ENCODE assay signal across 9 cellular contexts in the genomic region with DNA sequence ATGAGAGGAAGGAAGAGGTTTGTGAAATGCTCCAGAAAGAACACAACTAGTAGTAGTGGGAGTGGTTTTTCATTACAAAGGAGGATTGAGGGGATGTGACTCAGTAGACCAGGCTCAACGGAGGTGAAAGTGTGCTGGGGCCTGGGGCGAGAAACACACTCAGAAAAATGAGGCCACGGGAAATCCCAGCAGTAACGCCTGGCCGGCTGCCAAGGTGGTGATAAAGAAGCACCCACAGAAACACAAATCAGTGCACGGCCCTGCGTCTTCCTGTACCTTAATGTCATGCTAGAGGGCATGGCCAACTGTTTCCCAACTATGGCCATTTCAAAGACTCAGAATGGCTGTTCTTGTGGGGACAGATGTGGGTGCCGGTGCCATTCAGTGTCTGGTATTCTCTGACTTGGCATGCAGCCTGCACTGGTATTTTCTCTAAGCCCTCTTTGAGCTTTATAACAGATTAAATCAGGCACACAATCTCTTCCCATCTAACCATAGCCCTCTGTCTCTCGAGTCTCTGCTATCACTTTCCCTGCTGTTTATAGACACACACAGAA. TPM values are rescaled to one million over a fixed set of nuclear protein-coding genes. Genes with fewer than 3 reads are reported as not detected.
DNase-seq lines count a peak whose midpoint lies in the region; ATAC-seq and TF ChIP-seq lines count a peak whose summit lies in the region.
"Had no signal": no experiment of that assay in that cellular context is flagged by ENCODE, and none has a peak within 500 bp of the region (broad histone marks: within the 10 kb centered on the region; RNA-seq: fewer than 3 reads in every experiment).

No MANE protein-coding gene starts in this region.

- no peak for TF ChIP-seq EP300 in stomach (IDR thresholded peaks at IDR 0.05)

- peak; percentile 66 for ATAC-seq in GM18511 (IDR thresholded peaks at IDR 0.05; ENCODE audit: unreplicated experiment)

- no peak for TF ChIP-seq POLR2A in stomach (IDR thresholded peaks at IDR 0.05)
- no peak for TF ChIP-seq POLR2A in esophagus squamous epithelium (IDR thresholded peaks at IDR 0.05)

- H3K36me3 ChIP-seq in stomach (peaks cover 0 to 17% (median 13%) of the 10 kb centered on the region in 4 donors), esophagus squamous epithelium (peaks cover 0 to 29% (median 0%) of the 10 kb centered on the region in 3 donors)

- TF ChIP-seq CTCF in stomach (IDR thresholded peaks at IDR 0.05) (no peak), esophagus squamous epithelium (IDR thresholded peaks at IDR 0.05) (no peak)

- H3K4me3 ChIP-seq in stomach, result no peak overlapping the region
- no peak overlapping the region for H3K4me3 ChIP-seq in esophagus squamous epithelium

- H3K4me1 ChIP-seq in stomach, result peaks cover 0 to 22% (median 9%) of the 10 kb centered on the region in 4 donors
- H3K4me1 ChIP-seq in esophagus squamous epithelium, result peaks cover 0 to 21% (median 10%) of the 10 kb centered on the region in 3 donors

- H3K27me3 ChIP-seq in stomach (no peaks in the 10 kb centered on the region), esophagus squamous epithelium (no peaks in the 10 kb centered on the region)

- H3K9me3 ChIP-seq in stomach (no peaks in the 10 kb centered on the region), esophagus squamous epithelium (no peaks in the 10 kb centered on the region)

- intact Hi-C loops in stomach (cut with DNase I; ENCODE audit: low total_unique reads) (loop anchor here (5.0 kb wide), 1 partner anchor 648 kb away; no protein-coding TSS in a partner anchor), esophagus squamous epithelium (cut with DNase I) (loop anchor here (10.0 kb wide), 1 partner anchor 651 kb away; no protein-coding TSS in a partner anchor)

- H3K27ac ChIP-seq in stomach, result no peak overlapping the region
- no peak overlapping the region for H3K27ac ChIP-seq in esophagus squamous epithelium
- H3K27ac ChIP-seq: HL-60 had no signal

- WGBS in stomach, 5 donors, result 41 to 59% (median 52%) methylated on average over 9 of the region's 9 CpGs
- WGBS in esophagus squamous epithelium, 2 donors, result 15 to 23% methylated on average over 9 of the region's 9 CpGs

- DNase-seq in NCI-H1694 (lab: John Stamatoyannopoulos, UW) (peak; percentile 16), lung microvascular endothelial cell (ENCODE audit: low read depth in 2 of 2) (peak; percentile 67 to 89), stomach (peak; percentile 52), esophagus squamous epithelium (lab: John Stamatoyannopoulos, UW) (no peak), NCI-H2081 treated with DMSO at 0.1 percent for 48 hours (lab: John Stamatoyannopoulos, UW) (no peak), NCI-H774 (lab: John Stamatoyannopoulos, UW) (no peak)
- DNase-seq in activated T-cell treated with anti-CD3 and anti-CD28 coated beads, Interleukin-2, amount 50 U/mL, for 48 hours, result peak; percentile 94 to 95

RNA-seq across cellular contexts. Expression of gene URB2, which starts 38.2 kb away (rescaled TPM):
- total RNA-seq in lung microvascular endothelial cell, result 6.1 and 10.7 TPM in 2 replicates
- 10 to 100 TPM in 2 of 5 donors, 1 to 10 TPM in 2, not detected in 1; 4.1 to 16.8 (median 8.5) TPM for total RNA-seq in stomach
- 1 to 10 TPM; 1.5 to 1.7 (median 1.5) TPM for polyA plus RNA-seq in stomach
- 10 to 100 TPM in 2 of 4 donors, 1 to 10 TPM in 2; 7.8 to 14.1 (median 11.0) TPM for total RNA-seq in esophagus squamous epithelium

RNA-seq across cellular contexts. Expression of gene TAF5L, which starts 38.3 kb away (rescaled TPM):
- total RNA-seq in lung microvascular endothelial cell (18.5 and 28.4 TPM in 2 replicates), stomach (10 to 100 TPM in 3 of 5 donors, 1 to 10 TPM in 1, under 1 TPM in 1; 0.29 to 33.8 (median 18.4) TPM), esophagus squamous epithelium (10 to 100 TPM in 3 of 4 donors, 1 to 10 TPM in 1; 7.8 to 15.8 (median 12.7) TPM)
- polyA plus RNA-seq in stomach, result 1 to 10 TPM; 5.9 to 9.5 (median 8.2) TPM

Comparison
In these comparisons a context has a peak if more than half of its experiments do, and no peak if none do; other contexts are left out.
1. DNase-seq: peak in NCI-H1694 (single experiment), activated T-cell treated with anti-CD3 and anti-CD28 coated beads, Interleukin-2, amount 50 U/mL, for 48 hours (2 of 2), lung microvascular endothelial cell (2 of 2) and stomach (single experiment); none in esophagus squamous epithelium (single experiment), NCI-H2081 treated with DMSO at 0.1 percent for 48 hours (single experiment) and NCI-H774 (single experiment).